Comparison of ENCODE assay signal across 11 cellular contexts in the genomic region with DNA sequence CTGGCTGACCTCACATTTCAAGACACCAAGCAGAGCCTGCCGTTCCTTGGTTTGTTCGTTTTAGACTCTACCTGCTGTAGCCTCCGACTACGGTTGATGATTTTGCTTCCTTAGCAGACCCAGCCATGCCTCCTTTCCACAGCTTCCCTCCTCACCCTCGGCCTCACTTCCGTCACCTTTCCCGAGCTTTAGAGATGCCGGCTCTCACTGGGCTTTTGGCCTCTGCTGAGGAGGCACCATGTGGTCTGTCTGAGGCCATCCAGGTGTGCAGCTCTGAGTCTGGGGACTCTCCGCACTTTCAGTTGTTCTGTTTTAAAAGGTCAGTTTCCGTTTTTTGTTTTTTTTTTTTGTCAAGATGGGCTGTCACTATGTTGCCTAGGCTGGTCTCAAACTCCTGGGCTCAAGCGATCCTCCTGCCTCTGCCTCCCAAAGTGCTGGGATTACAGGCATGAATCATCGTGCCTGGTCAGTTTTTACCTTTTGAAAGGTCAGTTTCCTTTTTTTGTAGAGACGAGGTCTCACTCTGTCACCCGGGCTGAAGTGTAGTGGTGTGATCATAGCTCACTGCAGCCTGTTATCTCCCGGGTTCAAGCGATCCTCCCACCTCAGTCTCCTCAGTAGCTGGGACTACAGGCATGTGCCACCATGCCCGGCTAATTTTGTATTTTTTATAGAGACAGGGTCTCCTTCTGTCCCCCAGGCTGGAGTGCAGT. TPM values are rescaled to one million over a fixed set of nuclear protein-coding genes. Genes with fewer than 3 reads are reported as not detected.
A peak's percentile ranks its signal among the peaks of the same experiment; 100 is the strongest.
DNase-seq lines count a peak whose midpoint lies in the region; ATAC-seq, FAIRE-seq and TF ChIP-seq lines count a peak whose summit lies in the region.
"Had no signal": no experiment of that assay in that cellular context is flagged by ENCODE, and none has a peak within 500 bp of the region (broad histone marks: within the 10 kb centered on the region; RNA-seq: fewer than 3 reads in every experiment).

No MANE protein-coding gene starts in this region.

- CTCF ChIA-PET in GM12878 (lab: Yijun Ruan, JAX) (interaction anchor here (0.6 to 4.4 kb wide), 12 partner anchors 10 to 42 kb away, joined by 3 to 40 read pairs (median 7); no protein-coding TSS in a partner anchor), HEK293T (lab: Yijun Ruan, JAX) (interaction anchor here (0.6 kb wide), 1 partner anchor 186 kb away, joined by 3 read pairs; no protein-coding TSS in a partner anchor)

- intact Hi-C loops in GM12878 (cut with micrococcal nuclease; ENCODE audit: unreplicated experiment), result loop anchor here (1.0 to 5.0 kb wide), 2 partner anchors 37 to 588 kb away; no protein-coding TSS in a partner anchor

- ATAC-seq in GM19372 (IDR thresholded peaks at IDR 0.05; ENCODE audit: low read depth, unreplicated experiment), result peak; percentile 32
- ATAC-seq in HG02973 (IDR thresholded peaks at IDR 0.05; ENCODE audit: unreplicated experiment), result peak; percentile 49
- peak; percentile 66 for ATAC-seq in GM12878

- peak; percentile 3; the same call in 1 of the 2 replicates for TF ChIP-seq RAD21 in GM12878 (IDR thresholded peaks at IDR 0.05; ENCODE audit: insufficient read depth, low read depth, low read length)

- in situ Hi-C loops in GM13976 (cut with MboI; ENCODE audit: low sequenced_read_pairs, unreplicated experiment), result no loop called here
- in situ Hi-C loops in GM12878 (cut with MboI), result no loop called here

- RAD21 ChIA-PET in GM12878 (lab: Charles Lee; ENCODE audit: unreplicated experiment), result interaction anchor here (0.9 to 9.0 kb wide), 11 partner anchors 12 to 140 kb away, joined by 3 to 115 read pairs (median 5); a partner anchor contains a TSS

- peaks cover 14 to 23% of the 10 kb centered on the region in 2 experiments; a peak in 3 of 4 replicates for H3K36me3 ChIP-seq in GM12878 (ENCODE audit: control insufficient read depth in 2 of 2, insufficient read depth in 2 of 2, low read length in 1 of 2)

- H3K27ac ChIP-seq in GM12878 (ENCODE audit: control insufficient read depth, insufficient read depth), result peak overlapping the region; percentile 81
- H3K27ac ChIP-seq: epithelial cell of prostate had no signal

- POLR2A ChIA-PET in GM12878 (lab: Charles Lee) (interaction anchor here (0.6 to 9.7 kb wide), 9 partner anchors 15 to 1221 kb away, joined by 3 to 210 read pairs (median 3); a partner anchor contains a TSS), HEK293T (lab: Yijun Ruan, JAX) (no interaction called here)

- BruUV-seq in GM12878 (replicated peaks; lab: Mats Ljungman, UMichigan), result no TSS peak

- H3K4me2 ChIP-seq in GM12878 (ENCODE audit: control insufficient read depth, insufficient read depth), result peak overlapping the region; percentile 82

- H3K79me2 ChIP-seq in GM12878 (ENCODE audit: control insufficient read depth, insufficient read depth, low read length), result peaks cover 7% of the 10 kb centered on the region

- H3K27me3 ChIP-seq in GM12878 (replicated peaks in 1 of 2; ENCODE audit: control insufficient read depth in 2 of 2, insufficient read depth in 2 of 2, low read length in 1 of 2), result no peaks in the 10 kb centered on the region

- H2AFZ ChIP-seq in GM12878 (ENCODE audit: control insufficient read depth, low read depth, low read length), result peak overlapping the region; percentile 49; the same call in 1 of the 2 replicates

- no peak for TF ChIP-seq EP300 in GM12878 (IDR thresholded peaks at IDR 0.05; ENCODE audit: borderline replicate concordance in 1 of 2, control insufficient read depth in 1 of 2, low read depth in 2 of 2, low read length in 2 of 2)

- H3K9ac ChIP-seq in GM12878 (ENCODE audit: control insufficient read depth, insufficient read depth, low read length), result peak overlapping the region; percentile 59

- H3K9me3 ChIP-seq in GM12878 (replicated peaks; ENCODE audit: control insufficient read depth, insufficient read depth, low read length), result no peaks in the 10 kb centered on the region

- peak overlapping the region; percentile 41; the same call in 1 of the 2 replicates for H3K4me3 ChIP-seq in GM12878

- TF ChIP-seq CTCF in GM13976 (IDR thresholded peaks at IDR 0.05; ENCODE audit: borderline replicate concordance, control extremely low read depth, extremely low read depth, insufficient read depth, missing control alignments) (no peak), GM12878 (IDR thresholded peaks at IDR 0.05 in 2 of 3, conservative IDR thresholded peaks at IDR 0.05 in 1 of 3; ENCODE audit: control insufficient read depth in 2 of 3, extremely low read depth in 1 of 3, insufficient read depth in 1 of 3, low read depth in 3 of 3, low read length in 3 of 3) (no peak)

- peaks cover 53% of the 10 kb centered on the region for H3K4me1 ChIP-seq in GM12878 (ENCODE audit: control insufficient read depth, insufficient read depth, low read length)

- TF ChIP-seq POLR2A in GM12878 (IDR thresholded peaks at IDR 0.05; ENCODE audit: low read depth, low read length), result peak; percentile 45; the same call in 1 of the 2 replicates

- DNase-seq in GM13976 (ENCODE audit: low spot score) (peak; percentile 77), GM12878 (ENCODE audit: low read depth, low spot score) (no peak), EL (no peak), HEK293T (ENCODE audit: extremely low spot score) (no peak), NCI-H146 (lab: John Stamatoyannopoulos, UW) (no peak)
- DNase-seq in activated naive CD4-positive, alpha-beta T cell treated with anti-CD3 and anti-CD28 coated beads, Interleukin-2, amount 50 U/mL, for 16 hours, result no peak
- DNase-seq: DMS153, T-helper 2 cell had no signal

- no peaks in the 10 kb centered on the region for H4K20me1 ChIP-seq in GM12878 (ENCODE audit: control insufficient read depth, insufficient read depth)

- peak; percentile 96 for FAIRE-seq in GM12878 (lab: Jason Lieb, UNC)

- WGBS in GM12878 (ENCODE audit: insufficient coverage, insufficient replicate concordance, low lambda C conversion rate, missing lambda C conversion rate), result 16% methylated on average over 17 of the region's 17 CpGs

- SMC1A ChIA-PET in GM12878 (lab: Charles Lee; ENCODE audit: uncharacterized antibody, unreplicated experiment), result interaction anchor here (0.7 to 5.8 kb wide), 11 partner anchors 10 to 160 kb away, joined by 3 to 76 read pairs (median 7); a partner anchor contains a TSS

RNA-seq across cellular contexts. Expression of a gene that starts 11.7 kb away (rescaled TPM):
- total RNA-seq in GM12878 (2013; cell fraction: nucleolus; rRNA removed), result 58.5 and 75.7 TPM in 2 replicates
- 47.4 and 57.8 TPM in 2 replicates for total RNA-seq in GM12878 (2014; rRNA removed)
- total RNA-seq in GM12878 (2014; rRNA removed; fragmentation: Illumina TruSeq; extraction: Trizol), result 18.8 and 19.7 TPM in 2 replicates
- 76.0 and 76.2 TPM in 2 replicates for total RNA-seq in GM12878 (2021)
- 13.3 TPM for polyA plus RNA-seq in GM12878 (2011; ENCODE audit: low read depth)
- 19.8 and 35.9 TPM in 2 replicates for polyA plus RNA-seq in GM12878 (2011; rRNA removed)
- 93.9 and 138 TPM in 2 replicates for polyA plus RNA-seq in GM12878 (2011; cell fraction: cytosol; rRNA removed)
- polyA plus RNA-seq in GM12878 (2011; cell fraction: nucleus; rRNA removed), result 24.8 and 48.1 TPM in 2 replicates
- polyA plus RNA-seq in GM12878 (2012), result 39.8 and 46.0 TPM in 2 replicates
- 6.7 and 18.0 TPM in 2 replicates for polyA plus RNA-seq in GM12878 (2014; fragmentation: Illumina TruSeq; extraction: Trizol)
- polyA plus RNA-seq in GM12878 (2014; fragmentation: Nextera tagmentation; extraction: Ambion mirVana), result 1 to 10 TPM; 5.8 to 8.0 TPM
- polyA plus RNA-seq in GM12878 (2014; rRNA removed), result 72.6 and 75.6 TPM in 2 replicates
- polyA plus RNA-seq in GM12878 (2016; fragmentation: Nextera tagmentation; extraction: Ambion mirVana), result 100 to 1,000 TPM in 1 of 2 experiments, 10 to 100 TPM in 1; 85.0 to 111 TPM
- 68.1 and 120 TPM in 2 replicates for polyA minus RNA-seq in GM12878 (2011; rRNA and poly(A)+ RNA removed)
- polyA minus RNA-seq in GM12878 (2011; cell fraction: cytosol; rRNA and poly(A)+ RNA removed), result 36.6 and 53.6 TPM in 2 replicates
- polyA minus RNA-seq in GM12878 (2011; cell fraction: nucleus; rRNA and poly(A)+ RNA removed), result 9.7 and 27.0 TPM in 2 replicates

RNA-seq across cellular contexts. Expression of a gene that starts 19.5 kb away (rescaled TPM):
- total RNA-seq in GM12878 (2013; cell fraction: nucleolus; rRNA removed), result 7.4 and 13.0 TPM in 2 replicates
- 14.6 and 16.9 TPM in 2 replicates for total RNA-seq in GM12878 (2014; rRNA removed)
- total RNA-seq in GM12878 (2014; rRNA removed; fragmentation: Illumina TruSeq; extraction: Trizol), result 5.6 and 6.1 TPM in 2 replicates
- total RNA-seq in GM12878 (2021), result 11.9 and 14.8 TPM in 2 replicates
- 2.5 TPM for polyA plus RNA-seq in GM12878 (2011; ENCODE audit: low read depth)
- 2.2 and 4.7 TPM in 2 replicates for polyA plus RNA-seq in GM12878 (2011; rRNA removed)
- polyA plus RNA-seq in GM12878 (2011; cell fraction: cytosol; rRNA removed), result 7.6 and 12.6 TPM in 2 replicates
- polyA plus RNA-seq in GM12878 (2011; cell fraction: nucleus; rRNA removed), result 3.2 and 5.7 TPM in 2 replicates
- 7.5 and 7.6 TPM in 2 replicates for polyA plus RNA-seq in GM12878 (2012)
- polyA plus RNA-seq in GM12878 (2014; fragmentation: Illumina TruSeq; extraction: Trizol), result 3.1 and 4.4 TPM in 2 replicates
- 1 to 10 TPM; 4.1 to 9.1 TPM for polyA plus RNA-seq in GM12878 (2014; fragmentation: Nextera tagmentation; extraction: Ambion mirVana)
- polyA plus RNA-seq in GM12878 (2014; rRNA removed), result 14.8 and 16.4 TPM in 2 replicates
- 10 to 100 TPM; 13.6 to 15.7 TPM for polyA plus RNA-seq in GM12878 (2016; fragmentation: Nextera tagmentation; extraction: Ambion mirVana)
- polyA minus RNA-seq in GM12878 (2011; rRNA and poly(A)+ RNA removed), result 1.8 and 2.9 TPM in 2 replicates
- polyA minus RNA-seq in GM12878 (2011; cell fraction: cytosol; rRNA and poly(A)+ RNA removed), result 1.2 and 3.3 TPM in 2 replicates
- polyA minus RNA-seq in GM12878 (2011; cell fraction: nucleus; rRNA and poly(A)+ RNA removed), result 2.4 and 4.1 TPM in 2 replicates

RNA-seq across cellular contexts. Expression of a gene that starts 19.7 kb away (rescaled TPM):
- 14.5 and 20.6 TPM in 2 replicates for total RNA-seq in GM12878 (2013; cell fraction: nucleolus; rRNA removed)
- 22.1 and 26.3 TPM in 2 replicates for total RNA-seq in GM12878 (2014; rRNA removed)
- 21.5 and 26.0 TPM in 2 replicates for total RNA-seq in GM12878 (2014; rRNA removed; fragmentation: Illumina TruSeq; extraction: Trizol)
- total RNA-seq in GM12878 (2021), result 52.3 and 53.3 TPM in 2 replicates
- 7.6 TPM for polyA plus RNA-seq in GM12878 (2011; ENCODE audit: low read depth)
- polyA plus RNA-seq in GM12878 (2011; rRNA removed), result 10.3 and 22.4 TPM in 2 replicates
- polyA plus RNA-seq in GM12878 (2011; cell fraction: cytosol; rRNA removed), result 31.1 and 46.1 TPM in 2 replicates
- 48.4 and 79.5 TPM in 2 replicates for polyA plus RNA-seq in GM12878 (2011; cell fraction: nucleus; rRNA removed)
- polyA plus RNA-seq in GM12878 (2012), result 14.6 and 16.7 TPM in 2 replicates
- polyA plus RNA-seq in GM12878 (2014; fragmentation: Illumina TruSeq; extraction: Trizol), result 6.1 and 18.2 TPM in 2 replicates
- 1 to 10 TPM in 1 of 2 experiments, under 1 TPM in 1; 0.40 to 2.0 TPM for polyA plus RNA-seq in GM12878 (2014; fragmentation: Nextera tagmentation; extraction: Ambion mirVana)
- 64.4 and 72.4 TPM in 2 replicates for polyA plus RNA-seq in GM12878 (2014; rRNA removed)
- polyA plus RNA-seq in GM12878 (2016; fragmentation: Nextera tagmentation; extraction: Ambion mirVana), result 10 to 100 TPM; 54.8 to 57.1 TPM
- 18.4 and 27.2 TPM in 2 replicates for polyA minus RNA-seq in GM12878 (2011; rRNA and poly(A)+ RNA removed)
- polyA minus RNA-seq in GM12878 (2011; cell fraction: cytosol; rRNA and poly(A)+ RNA removed), result 13.2 and 19.0 TPM in 2 replicates
- 14.1 and 29.3 TPM in 2 replicates for polyA minus RNA-seq in GM12878 (2011; cell fraction: nucleus; rRNA and poly(A)+ RNA removed)

RNA-seq across cellular contexts. Expression of a gene that starts 33.6 kb away (rescaled TPM):
- total RNA-seq in GM12878 (2013; cell fraction: nucleolus; rRNA removed), result 18.6 and 25.8 TPM in 2 replicates
- total RNA-seq in GM12878 (2014; rRNA removed), result 66.3 and 73.5 TPM in 2 replicates
- 73.8 and 78.0 TPM in 2 replicates for total RNA-seq in GM12878 (2014; rRNA removed; fragmentation: Illumina TruSeq; extraction: Trizol)
- total RNA-seq in GM12878 (2021), result 47.8 and 49.2 TPM in 2 replicates
- 14.7 TPM for polyA plus RNA-seq in GM12878 (2011; ENCODE audit: low read depth)
- 39.8 and 76.8 TPM in 2 replicates for polyA plus RNA-seq in GM12878 (2011; rRNA removed)
- 90.1 and 134 TPM in 2 replicates for polyA plus RNA-seq in GM12878 (2011; cell fraction: cytosol; rRNA removed)
- polyA plus RNA-seq in GM12878 (2011; cell fraction: nucleus; rRNA removed), result 55.3 and 57.1 TPM in 2 replicates
- 68.0 and 85.8 TPM in 2 replicates for polyA plus RNA-seq in GM12878 (2012)
- 83.8 and 119 TPM in 2 replicates for polyA plus RNA-seq in GM12878 (2014; fragmentation: Illumina TruSeq; extraction: Trizol)
- polyA plus RNA-seq in GM12878 (2014; fragmentation: Nextera tagmentation; extraction: Ambion mirVana), result 10 to 100 TPM; 16.4 to 43.4 TPM
- 99.6 and 105 TPM in 2 replicates for polyA plus RNA-seq in GM12878 (2014; rRNA removed)
- 100 to 1,000 TPM; 110 to 116 TPM for polyA plus RNA-seq in GM12878 (2016; fragmentation: Nextera tagmentation; extraction: Ambion mirVana)
- polyA minus RNA-seq in GM12878 (2011; rRNA and poly(A)+ RNA removed), result 16.8 and 42.1 TPM in 2 replicates
- 11.5 and 15.6 TPM in 2 replicates for polyA minus RNA-seq in GM12878 (2011; cell fraction: cytosol; rRNA and poly(A)+ RNA removed)
- polyA minus RNA-seq in GM12878 (2011; cell fraction: nucleus; rRNA and poly(A)+ RNA removed), result 67.7 and 94.0 TPM in 2 replicates

RNA-seq across cellular contexts. Expression of a gene that starts 49.0 kb away (rescaled TPM):
- 90.6 and 113 TPM in 2 replicates for total RNA-seq in GM12878 (2013; cell fraction: nucleolus; rRNA removed)
- 26.4 and 27.8 TPM in 2 replicates for total RNA-seq in GM12878 (2014; rRNA removed)
- total RNA-seq in GM12878 (2014; rRNA removed; fragmentation: Illumina TruSeq; extraction: Trizol), result 21.0 and 21.2 TPM in 2 replicates
- 25.1 and 32.4 TPM in 2 replicates for total RNA-seq in GM12878 (2021)
- 31.0 TPM for polyA plus RNA-seq in GM12878 (2011; ENCODE audit: low read depth)
- 21.3 and 23.3 TPM in 2 replicates for polyA plus RNA-seq in GM12878 (2011; rRNA removed)
- polyA plus RNA-seq in GM12878 (2011; cell fraction: cytosol; rRNA removed), result 24.1 and 34.0 TPM in 2 replicates
- polyA plus RNA-seq in GM12878 (2011; cell fraction: nucleus; rRNA removed), result 80.6 and 93.3 TPM in 2 replicates
- polyA plus RNA-seq in GM12878 (2012), result 30.8 and 40.1 TPM in 2 replicates
- polyA plus RNA-seq in GM12878 (2014; fragmentation: Illumina TruSeq; extraction: Trizol), result 12.7 and 17.7 TPM in 2 replicates
- polyA plus RNA-seq in GM12878 (2014; fragmentation: Nextera tagmentation; extraction: Ambion mirVana), result 10 to 100 TPM; 17.0 to 18.3 TPM
- 38.3 and 43.9 TPM in 2 replicates for polyA plus RNA-seq in GM12878 (2014; rRNA removed)
- polyA plus RNA-seq in GM12878 (2016; fragmentation: Nextera tagmentation; extraction: Ambion mirVana), result 10 to 100 TPM; 31.6 to 38.4 TPM
- polyA minus RNA-seq in GM12878 (2011; rRNA and poly(A)+ RNA removed), result 6.1 and 11.8 TPM in 2 replicates
- polyA minus RNA-seq in GM12878 (2011; cell fraction: cytosol; rRNA and poly(A)+ RNA removed), result 5.9 and 7.0 TPM in 2 replicates
- polyA minus RNA-seq in GM12878 (2011; cell fraction: nucleus; rRNA and poly(A)+ RNA removed), result 16.8 and 30.2 TPM in 2 replicates
